ENCODE assay signal across 1 cellular context in genomic region chr17:38824899-38825761, GRCh38.
TF ChIP-seq lines count a peak whose summit lies in the region.

Gene CWC25, minus strand, starts transcription at chr17:38825321. Its CDS starts 138 bp downstream, at chr17:38825183.

TF ChIP-seq in HepG2, 621 proteins besides CTCF, POLR2A, EP300 and RAD21 (continued from another document and continues in another):
- no peak for TF ChIP-seq TFAP4 (IDR thresholded peaks at IDR 0.05; ENCODE audit: borderline replicate concordance, low read depth)
- 0 out of 2 replicates have a peak, but pooled peaks have one; percentile 35 for TF ChIP-seq GTF3A (CRISPR knock-in tag; conservative IDR thresholded peaks at IDR 0.05)
- no peak for TF ChIP-seq DBP (CRISPR knock-in tag; IDR thresholded peaks at IDR 0.05; ENCODE audit: not compliant biosample characterization)
- peak; percentile 51 for TF ChIP-seq SP5 (CRISPR knock-in tag; IDR thresholded peaks at IDR 0.05; ENCODE audit: borderline replicate concordance, low read depth)
- TF ChIP-seq NFAT5 (CRISPR knock-in tag; IDR thresholded peaks at IDR 0.05) = peak; percentile 70; the same call in 1 of the 2 replicates
- no peak for TF ChIP-seq JUNB (CRISPR knock-in tag; IDR thresholded peaks at IDR 0.05; ENCODE audit: borderline replicate concordance)
- no peak for TF ChIP-seq ZSCAN12 (CRISPR knock-in tag; IDR thresholded peaks at IDR 0.05)
- TF ChIP-seq ZBTB10 (CRISPR knock-in tag; IDR thresholded peaks at IDR 0.05; ENCODE audit: borderline replicate concordance) = no peak
- peak; percentile 93 for TF ChIP-seq ZNF124 (CRISPR knock-in tag; IDR thresholded peaks at IDR 0.05)
- peak; percentile 43; the same call in 1 of the 2 replicates for TF ChIP-seq ZNF12 (CRISPR knock-in tag; IDR thresholded peaks at IDR 0.05)
- no peak for TF ChIP-seq NCOA1 (CRISPR knock-in tag; IDR thresholded peaks at IDR 0.05)
- TF ChIP-seq FOXO4 (CRISPR knock-in tag; conservative IDR thresholded peaks at IDR 0.05) = no peak
- peak; percentile 100 for TF ChIP-seq ZFX (CRISPR knock-in tag; IDR thresholded peaks at IDR 0.05; ENCODE audit: low read depth)
- TF ChIP-seq REXO4 (CRISPR knock-in tag; IDR thresholded peaks at IDR 0.05; ENCODE audit: borderline replicate concordance) = no peak
- TF ChIP-seq ZNF552 (CRISPR knock-in tag; IDR thresholded peaks at IDR 0.05; ENCODE audit: borderline replicate concordance) = peak; percentile 94; the same call in 1 of the 2 replicates
- TF ChIP-seq ZBTB14 (CRISPR knock-in tag; IDR thresholded peaks at IDR 0.05) = no peak
- TF ChIP-seq CEBPG (CRISPR knock-in tag; IDR thresholded peaks at IDR 0.05) = peak; percentile 85
- TF ChIP-seq SAP130 (CRISPR knock-in tag; IDR thresholded peaks at IDR 0.05; ENCODE audit: low read depth) = peak; percentile 99
- TF ChIP-seq ZNF224 (CRISPR knock-in tag; IDR thresholded peaks at IDR 0.05) = peak; percentile 93
- no peak; the same call in 1 of the 2 replicates for TF ChIP-seq ZFYVE20 (CRISPR knock-in tag; IDR thresholded peaks at IDR 0.05; ENCODE audit: borderline replicate concordance, low read depth)
- TF ChIP-seq FOSL1 (CRISPR knock-in tag; IDR thresholded peaks at IDR 0.05; ENCODE audit: borderline replicate concordance) = no peak
- TF ChIP-seq ZNF770 (CRISPR knock-in tag; IDR thresholded peaks at IDR 0.05) = peak; percentile 90
- TF ChIP-seq ZNF614 (CRISPR knock-in tag; IDR thresholded peaks at IDR 0.05; ENCODE audit: borderline replicate concordance) = peak; percentile 87
- TF ChIP-seq ZNF414 (CRISPR knock-in tag; IDR thresholded peaks at IDR 0.05) = peak; percentile 96
- 0 out of 2 replicates have a peak, but pooled peaks have one; percentile 81 for TF ChIP-seq ZNF160 (CRISPR knock-in tag; IDR thresholded peaks at IDR 0.05)
- TF ChIP-seq ISX (CRISPR knock-in tag; conservative IDR thresholded peaks at IDR 0.05) = 0 out of 2 replicates have a peak, but pooled peaks have one; percentile 20
- no peak; the same call in 1 of the 2 replicates for TF ChIP-seq ZNF83 (CRISPR knock-in tag; IDR thresholded peaks at IDR 0.05; ENCODE audit: borderline replicate concordance)
- TF ChIP-seq KAT7 (CRISPR knock-in tag; IDR thresholded peaks at IDR 0.05; ENCODE audit: borderline replicate concordance) = peak; percentile 93
- TF ChIP-seq KLF16 (CRISPR knock-in tag; IDR thresholded peaks at IDR 0.05) = peak in 1 of 2 experiments; percentile 96; a peak in 2 of 4 replicates
- TF ChIP-seq MTA1 (CRISPR knock-in tag; IDR thresholded peaks at IDR 0.05; ENCODE audit: borderline replicate concordance) = 0 out of 2 replicates have a peak, but pooled peaks have one; percentile 68
- peak; percentile 61 for TF ChIP-seq NFYB (CRISPR knock-in tag; IDR thresholded peaks at IDR 0.05)
- TF ChIP-seq ZBTB46 (CRISPR knock-in tag; IDR thresholded peaks at IDR 0.05; ENCODE audit: borderline replicate concordance) = no peak
- TF ChIP-seq ZNF687 (CRISPR knock-in tag; IDR thresholded peaks at IDR 0.05) = peak; percentile 98
- no peak for TF ChIP-seq SP1 (IDR thresholded peaks at IDR 0.05)
- peak; percentile 97 for TF ChIP-seq SP1 (CRISPR knock-in tag; IDR thresholded peaks at IDR 0.05)
